In genomic region chr17:7982666-7983065, GRCh38 we compare ENCODE assay signal across 1 cellular context.
TF ChIP-seq lines count a peak whose summit lies in the region.

No MANE protein-coding gene starts in this region.

TF ChIP-seq in IMR-90, 13 proteins besides CTCF, POLR2A, EP300 and RAD21 (continued from another document):
- TF ChIP-seq USF2 (IDR thresholded peaks at IDR 0.05; ENCODE audit: low read depth, low read length), result no peak
- no peak for TF ChIP-seq MAFK (IDR thresholded peaks at IDR 0.05; ENCODE audit: low read depth, low read length)
- TF ChIP-seq CHD1 (IDR thresholded peaks at IDR 0.05; ENCODE audit: low read depth, low read length), result no peak
- no peak for TF ChIP-seq RFX5 (IDR thresholded peaks at IDR 0.05; ENCODE audit: low read depth, low read length)
- no peak for TF ChIP-seq FOS (IDR thresholded peaks at IDR 0.05; ENCODE audit: low read depth, low read length)
- TF ChIP-seq BHLHE40 (IDR thresholded peaks at IDR 0.05; ENCODE audit: low read depth, low read length), result no peak
- no peak for TF ChIP-seq SMC3 (IDR thresholded peaks at IDR 0.05; ENCODE audit: low read depth, low read length)
- TF ChIP-seq MXI1 (IDR thresholded peaks at IDR 0.05; ENCODE audit: borderline replicate concordance, low read depth, low read length), result no peak
- TF ChIP-seq RCOR1 (IDR thresholded peaks at IDR 0.05; ENCODE audit: insufficient replicate concordance, low read length), result no peak
- TF ChIP-seq CEBPB (IDR thresholded peaks at IDR 0.05; ENCODE audit: low read depth, low read length), result no peak
